In genomic region chr15:100929641-100930042, GRCh38 we compare ENCODE assay signal across 11 cellular contexts. TPM values are rescaled to one million over a fixed set of nuclear protein-coding genes. Genes with fewer than 3 reads are reported as not detected.
A peak's percentile ranks its signal among the peaks of the same experiment; 100 is the strongest.
DNase-seq lines count a peak whose midpoint lies in the region; ATAC-seq, FAIRE-seq and TF ChIP-seq lines count a peak whose summit lies in the region.
"Had no signal": no experiment of that assay in that cellular context is flagged by ENCODE, and none has a peak within 500 bp of the region (broad histone marks: within the 10 kb centered on the region; RNA-seq: fewer than 3 reads in every experiment).

No MANE protein-coding gene starts in this region.

- FAIRE-seq in kidney (lab: Jason Lieb, UNC), result no peak

- H3K27me3 ChIP-seq in SU-DHL-6 (ENCODE audit: low read length) (no peaks in the 10 kb centered on the region), neutrophil (no peaks in the 10 kb centered on the region)
- H3K27me3 ChIP-seq: SJCRH30 had no signal

- H3K36me3 ChIP-seq in SU-DHL-6 (ENCODE audit: low read length) (peaks cover 14% of the 10 kb centered on the region), neutrophil (peaks cover 51% of the 10 kb centered on the region), kidney (ENCODE audit: control insufficient read depth in 1 of 2, insufficient read depth in 2 of 2, low read length in 2 of 2) (no peaks in the 10 kb centered on the region)
- H3K36me3 ChIP-seq: SJCRH30 had no signal

- H3K9me3 Mint-ChIP-seq in activated CD8-positive, alpha-beta T cell treated with anti-CD3 and anti-CD28 coated beads for 36 hours, result no peaks in the 10 kb centered on the region
- H3K9me3 Mint-ChIP-seq: activated CD4-positive, alpha-beta memory T cell treated with anti-CD3 and anti-CD28 coated beads for 36 hours had no signal

- CTCF ChIA-PET in activated CD8-positive, alpha-beta T cell treated with anti-CD3 and anti-CD28 coated beads for 36 hours (lab: Charles Lee), result interaction anchor here (4.0 kb wide), 1 partner anchor 11 kb away, joined by 26 read pairs; the partner anchor contains the start of gene LRRK1

- H3K27ac ChIP-seq in SU-DHL-6 (ENCODE audit: low read depth, low read length), result peak overlapping the region; percentile 98
- H3K27ac ChIP-seq in neutrophil, result peak overlapping the region; percentile 24
- H3K27ac ChIP-seq in kidney (ENCODE audit: low read depth in 2 of 2, low read length in 2 of 2), result no peak overlapping the region
- H3K27ac ChIP-seq: SJCRH30 had no signal

- peaks cover 93% of the 10 kb centered on the region for H3F3A ChIP-seq in SU-DHL-6 (ENCODE audit: insufficient read depth)

- ATAC-seq in HG03432 (IDR thresholded peaks at IDR 0.05; ENCODE audit: unreplicated experiment), result peak; percentile 38
- ATAC-seq in activated CD8-positive, alpha-beta T cell treated with anti-CD3 and anti-CD28 coated beads for 36 hours, result no peak

- H3K4me3 Mint-ChIP-seq in activated CD8-positive, alpha-beta T cell treated with anti-CD3 and anti-CD28 coated beads for 36 hours, result no peak overlapping the region
- H3K4me3 Mint-ChIP-seq: activated CD4-positive, alpha-beta memory T cell treated with anti-CD3 and anti-CD28 coated beads for 36 hours had no signal

- H3K4me3 ChIP-seq in SU-DHL-6 (ENCODE audit: insufficient read depth, low read length, poor library complexity, severe bottlenecking), result peak overlapping the region; percentile 10
- no peak overlapping the region for H3K4me3 ChIP-seq in neutrophil (ENCODE audit: low read depth in 1 of 2, low read length in 1 of 2)
- no peak overlapping the region for H3K4me3 ChIP-seq in kidney (ENCODE audit: low read length in 2 of 2)
- H3K4me3 ChIP-seq: SJCRH30 had no signal

- peaks cover 32 to 33% of the 10 kb centered on the region in 2 experiments for H3K4me1 ChIP-seq in neutrophil (ENCODE audit: control insufficient read depth in 1 of 2, insufficient read depth in 1 of 2, low read depth in 1 of 2, low read length in 1 of 2)
- H3K4me1 ChIP-seq in kidney (ENCODE audit: control insufficient read depth in 1 of 2, insufficient read depth in 1 of 2, low read depth in 1 of 2, low read length in 2 of 2), result no peaks in the 10 kb centered on the region
- H3K4me1 ChIP-seq: SJCRH30 had no signal

- no peak overlapping the region for H2AFZ ChIP-seq in SU-DHL-6 (ENCODE audit: low read depth, low read length, severe bottlenecking)

- in situ Hi-C loops in GM18951 (cut with MboI; ENCODE audit: low sequenced_read_pairs, unreplicated experiment), result no loop called here

- DNase-seq in kidney, result no peak
- no peak for DNase-seq in T-helper 2 cell
- no peak for DNase-seq in activated CD8-positive, alpha-beta T cell treated with anti-CD3 and anti-CD28 coated beads for 36 hours
- DNase-seq: activated CD4-positive, alpha-beta memory T cell treated with anti-CD3 and anti-CD28 coated beads for 36 hours; NCI-H1048; SJCRH30; stimulated activated CD4-positive, alpha-beta T cell treated with anti-CD3 and anti-CD28 coated beads, Interleukin-1b, Interleukin-23, amount 100 ng/mL, for 48 hours had no signal

- peak overlapping the region; percentile 67 for H3K4me2 ChIP-seq in SU-DHL-6 (ENCODE audit: low read depth, low read length, poor library complexity, severe bottlenecking)

- H3K27ac Mint-ChIP-seq in activated CD8-positive, alpha-beta T cell treated with anti-CD3 and anti-CD28 coated beads for 36 hours, result no peak overlapping the region
- H3K27ac Mint-ChIP-seq: activated CD4-positive, alpha-beta memory T cell treated with anti-CD3 and anti-CD28 coated beads for 36 hours had no signal

- no peak for TF ChIP-seq CTCF in SU-DHL-6 (IDR thresholded peaks at IDR 0.05; ENCODE audit: insufficient read depth, low read length, poor library complexity, severe bottlenecking)
- TF ChIP-seq CTCF in neutrophil (IDR thresholded peaks at IDR 0.05), result no peak
- no peak for TF ChIP-seq CTCF in kidney (IDR thresholded peaks at IDR 0.05; ENCODE audit: borderline replicate concordance, extremely low read depth, insufficient read depth)
- no peak for TF ChIP-seq CTCF in activated CD8-positive, alpha-beta T cell treated with anti-CD3 and anti-CD28 coated beads for 36 hours (IDR thresholded peaks at IDR 0.05)

- peak overlapping the region; percentile 62 for H3K9ac ChIP-seq in SU-DHL-6 (ENCODE audit: low read length)
- no peak overlapping the region for H3K9ac ChIP-seq in kidney (ENCODE audit: low read length in 2 of 2)

- POLR2A ChIA-PET in activated CD8-positive, alpha-beta T cell treated with anti-CD3 and anti-CD28 coated beads for 36 hours (lab: Charles Lee), result interaction anchor here (1.5 kb wide), 1 partner anchor 52 kb away, joined by 3 read pairs; no protein-coding TSS in a partner anchor

- peaks cover 1% of the 10 kb centered on the region for H3K27me3 Mint-ChIP-seq in activated CD8-positive, alpha-beta T cell treated with anti-CD3 and anti-CD28 coated beads for 36 hours

- no peaks in the 10 kb centered on the region for H3K36me3 Mint-ChIP-seq in activated CD8-positive, alpha-beta T cell treated with anti-CD3 and anti-CD28 coated beads for 36 hours (ENCODE audit: low read depth)
- H3K36me3 Mint-ChIP-seq: activated CD4-positive, alpha-beta memory T cell treated with anti-CD3 and anti-CD28 coated beads for 36 hours had no signal

- no peaks in the 10 kb centered on the region for H3K9me2 ChIP-seq in SU-DHL-6 (replicated peaks; ENCODE audit: insufficient read depth, low read length)

- no peaks in the 10 kb centered on the region for H3K4me1 Mint-ChIP-seq in activated CD8-positive, alpha-beta T cell treated with anti-CD3 and anti-CD28 coated beads for 36 hours (ENCODE audit: low read depth)

- no peaks in the 10 kb centered on the region for H4K20me1 ChIP-seq in SU-DHL-6 (ENCODE audit: low read depth, low read length)

- peaks cover 78% of the 10 kb centered on the region for H3K79me2 ChIP-seq in SU-DHL-6 (ENCODE audit: insufficient read depth, low read length)

- H3K9me3 ChIP-seq in SU-DHL-6 (ENCODE audit: insufficient read depth, low read length) (no peaks in the 10 kb centered on the region), neutrophil (no peaks in the 10 kb centered on the region), kidney (ENCODE audit: control insufficient read depth in 1 of 2, low read length in 2 of 2) (no peaks in the 10 kb centered on the region)
- H3K9me3 ChIP-seq: SJCRH30 had no signal

- intact Hi-C loops in kidney (cut with DNase I), result no loop called here
- intact Hi-C loops in activated CD8-positive, alpha-beta T cell treated with anti-CD3 and anti-CD28 coated beads for 36 hours (cut with micrococcal nuclease), result no loop called here

- TF ChIP-seq POLR2A in GM18951 (IDR thresholded peaks at IDR 0.05; ENCODE audit: extremely low read depth, insufficient read depth, insufficient read length), result peak; percentile 32

RNA-seq across cellular contexts. Expression of gene LRRK1, which starts 10.5 kb away (rescaled TPM):
- total RNA-seq in kidney, result 24.9 TPM
- 1.1 TPM for polyA plus RNA-seq in kidney (ENCODE audit: insufficient read depth, low read depth, low replicate concordance)
- total RNA-seq in activated CD8-positive, alpha-beta T cell treated with anti-CD3 and anti-CD28 coated beads for 36 hours, result under 1 TPM; 0.50 to 0.83 TPM

RNA-seq across cellular contexts. Expression of gene ALDH1A3, which starts 50.0 kb away (rescaled TPM):
- 19.6 TPM for total RNA-seq in kidney
- 5.4 TPM for polyA plus RNA-seq in kidney (ENCODE audit: insufficient read depth, low read depth, low replicate concordance)
- total RNA-seq in activated CD8-positive, alpha-beta T cell treated with anti-CD3 and anti-CD28 coated beads for 36 hours, result not detected
- total RNA-seq: activated CD4-positive, alpha-beta memory T cell treated with anti-CD3 and anti-CD28 coated beads for 36 hours had no signal

Comparison
In these comparisons a context has a peak if more than half of its experiments do, and no peak if none do; other contexts are left out.
1. H3K27ac ChIP-seq: peak in SU-DHL-6 (single experiment) and neutrophil (single experiment); none in kidney (0 of 2).
2. RNA of gene LRRK1, which starts 10.5 kb away (total RNA-seq): 24.9 TPM in kidney (single experiment); 0.50 to 0.83 TPM in activated CD8-positive, alpha-beta T cell treated with anti-CD3 and anti-CD28 coated beads for 36 hours; every median in the first group is over 10 times any median in the second.
3. RNA of gene ALDH1A3, which starts 50.0 kb away (total RNA-seq): 19.6 TPM in kidney (single experiment); not detected in activated CD8-positive, alpha-beta T cell treated with anti-CD3 and anti-CD28 coated beads for 36 hours; every median in the first group is over 10 times any median in the second.